18 cellular contexts compared by ENCODE assay signal in genomic region chr21:43763901-43764523, GRCh38. TPM values are rescaled to one million over a fixed set of nuclear protein-coding genes. Genes with fewer than 3 reads are reported as not detected.
DNase-seq lines count a peak whose midpoint lies in the region; ATAC-seq and TF ChIP-seq lines count a peak whose summit lies in the region.
"Had no signal": no experiment of that assay in that cellular context is flagged by ENCODE, and none has a peak within 500 bp of the region (broad histone marks: within the 10 kb centered on the region; RNA-seq: fewer than 3 reads in every experiment).

No MANE protein-coding gene starts in this region.

- H3K27ac ChIP-seq in BLaER1 = 0 out of 2 replicates have a peak overlapping the region, but pooled peaks have one; percentile 22
- peak overlapping the region; percentile 54 to 66 for H3K27ac ChIP-seq in breast epithelium
- H3K27ac ChIP-seq in neutrophil = peak overlapping the region; percentile 31
- no peak overlapping the region for H3K27ac ChIP-seq in mesendoderm (ENCODE audit: low read depth, low read length)
- H3K27ac ChIP-seq: KMS-11, SJSA1 had no signal

- no peak overlapping the region for H3K4me2 ChIP-seq in BLaER1
- H3K4me2 ChIP-seq in mesendoderm (ENCODE audit: low read length) = no peak overlapping the region
- H3K4me2 ChIP-seq: KMS-11 had no signal

- peak; percentile 28 for DNase-seq in NCI-H69 (lab: John Stamatoyannopoulos, UW)
- DNase-seq in breast epithelium (ENCODE audit: low spot score in 2 of 2) = no peak
- DNase-seq in stimulated activated CD4-positive, alpha-beta T cell treated with anti-CD3 and anti-CD28 coated beads, Interleukin-12 subunit alpha, Interleukin-12 subunit beta, amount 100 ng/mL, for 4 hours = no peak
- DNase-seq in mesendoderm = no peak
- DNase-seq: BE2C; CD8-positive, alpha-beta T cell; DND-41; GF-D8; MM.1S; NCI-H1105; NCI-H187; NCI-H446; NCI-H748 treated with DMSO at 0.1 percent for 48 hours had no signal

- H3K9me3 ChIP-seq in BLaER1 (no peaks in the 10 kb centered on the region), breast epithelium (no peaks in the 10 kb centered on the region), neutrophil (no peaks in the 10 kb centered on the region)
- H3K9me3 ChIP-seq: BE2C, SJSA1 had no signal

- TF ChIP-seq POLR2A in breast epithelium (IDR thresholded peaks at IDR 0.05) = no peak

- H3K79me2 ChIP-seq in mesendoderm (ENCODE audit: control insufficient read depth, insufficient read depth, low read length) = no peaks in the 10 kb centered on the region

- no peak overlapping the region for H3K9ac ChIP-seq in BLaER1
- no peak overlapping the region for H3K9ac ChIP-seq in mesendoderm (ENCODE audit: low read length)
- H3K9ac ChIP-seq: KMS-11 had no signal

- intact Hi-C loops in breast epithelium (cut with DNase I; ENCODE audit: low total_unique reads) = no loop called here

- no peak overlapping the region for H3K4ac ChIP-seq in mesendoderm (ENCODE audit: low read depth, low read length)

- no peak for TF ChIP-seq CTCF in breast epithelium (IDR thresholded peaks at IDR 0.05)
- no peak for TF ChIP-seq CTCF in neutrophil (IDR thresholded peaks at IDR 0.05)

- H3K27me3 ChIP-seq in BLaER1 (no peaks in the 10 kb centered on the region), breast epithelium (no peaks in the 10 kb centered on the region), neutrophil (peaks cover 13% of the 10 kb centered on the region), mesendoderm (ENCODE audit: insufficient read depth, low read length, poor library complexity) (no peaks in the 10 kb centered on the region)
- H3K27me3 ChIP-seq: BE2C, SJSA1 had no signal

- H2BK120ac ChIP-seq in mesendoderm (ENCODE audit: low read depth, low read length) = no peak overlapping the region

- no peak overlapping the region for H4K8ac ChIP-seq in mesendoderm (ENCODE audit: low read depth, low read length)

- no peak overlapping the region for H3K23ac ChIP-seq in mesendoderm (ENCODE audit: low read length)

- H3K36me3 ChIP-seq in BLaER1 = peaks cover 21% of the 10 kb centered on the region; the same call in 1 of the 2 replicates
- no peaks in the 10 kb centered on the region for H3K36me3 ChIP-seq in breast epithelium
- peaks cover 66% of the 10 kb centered on the region for H3K36me3 ChIP-seq in neutrophil
- H3K36me3 ChIP-seq in mesendoderm (ENCODE audit: control insufficient read depth, insufficient read depth, low read length) = no peaks in the 10 kb centered on the region

- no peaks in the 10 kb centered on the region for H4K20me1 ChIP-seq in BLaER1

- no CpG with 5 or more reads among the region's 10 CpGs for WGBS in mesendoderm (ENCODE audit: extremely low coverage, insufficient coverage, low lambda C conversion rate)

- no peak for ATAC-seq in GM21447 (IDR thresholded peaks at IDR 0.05; ENCODE audit: unreplicated experiment)
- ATAC-seq: CD8-positive, alpha-beta T cell had no signal

- no peak overlapping the region for H4K5ac ChIP-seq in mesendoderm (ENCODE audit: low read length)

- H3K56ac ChIP-seq in mesendoderm (ENCODE audit: low read length) = no peak overlapping the region

- H3K4me1 ChIP-seq in BLaER1 (0 out of 2 replicates have a peak, but pooled peaks cover 4% of the 10 kb centered on the region), breast epithelium (no peaks in the 10 kb centered on the region), neutrophil (ENCODE audit: control insufficient read depth in 1 of 2, insufficient read depth in 1 of 2, low read depth in 1 of 2, low read length in 1 of 2) (peaks cover 7% of the 10 kb centered on the region in 2 experiments), mesendoderm (ENCODE audit: control insufficient read depth, low read depth, low read length) (peaks cover 2% of the 10 kb centered on the region)

- H2BK5ac ChIP-seq in mesendoderm (ENCODE audit: low read length) = no peak overlapping the region

- no peak overlapping the region for H3K4me3 ChIP-seq in BLaER1
- H3K4me3 ChIP-seq in breast epithelium = no peak overlapping the region
- H3K4me3 ChIP-seq in neutrophil (ENCODE audit: low read depth in 1 of 2, low read length in 1 of 2) = no peak overlapping the region
- no peak overlapping the region for H3K4me3 ChIP-seq in mesendoderm (ENCODE audit: low read length)
- H3K4me3 ChIP-seq: SJSA1 had no signal

- H3K18ac ChIP-seq in mesendoderm (ENCODE audit: low read length) = no peak overlapping the region

- no peak overlapping the region for H2AK5ac ChIP-seq in mesendoderm (ENCODE audit: low read length)

- H3K79me1 ChIP-seq in mesendoderm (ENCODE audit: low read length) = no peaks in the 10 kb centered on the region

- no peak overlapping the region for H2BK15ac ChIP-seq in mesendoderm (replicated peaks; ENCODE audit: low read depth)

RNA-seq across cellular contexts. Expression of gene CSTB, which starts 12.1 kb away (rescaled TPM):
- total RNA-seq in breast epithelium = 10 to 100 TPM; 12.1 to 16.8 (median 16.8) TPM
- 115 TPM for polyA plus RNA-seq in mesendoderm (2013, experiment 1 of 2)
- polyA plus RNA-seq in mesendoderm (2013, experiment 2 of 2) = 116 TPM

RNA-seq across cellular contexts. Expression of gene RRP1, which starts 25.4 kb away (rescaled TPM):
- 10 to 100 TPM; 15.4 to 22.9 (median 16.5) TPM for total RNA-seq in breast epithelium
- 44.4 TPM for polyA plus RNA-seq in mesendoderm (2013, experiment 1 of 2)
- 46.8 TPM for polyA plus RNA-seq in mesendoderm (2013, experiment 2 of 2)

RNA-seq across cellular contexts. Expression of gene PDXK, which starts 45.1 kb away (rescaled TPM):
- 10 to 100 TPM; 51.5 to 79.2 (median 65.6) TPM for total RNA-seq in breast epithelium
- 29.9 TPM for polyA plus RNA-seq in mesendoderm (2013, experiment 1 of 2)
- 29.8 TPM for polyA plus RNA-seq in mesendoderm (2013, experiment 2 of 2)
